In genomic region chr19:52786464-52787354, GRCh38 we compare ENCODE assay signal across 8 cellular contexts. TPM values are rescaled to one million over a fixed set of nuclear protein-coding genes. Genes with fewer than 3 reads are reported as not detected.
DNase-seq lines count a peak whose midpoint lies in the region; ATAC-seq and TF ChIP-seq lines count a peak whose summit lies in the region.
"Not testable (repeated sequence)": the region's sequence is repeated elsewhere in the genome, so short reads cannot be mapped to it uniquely, and the experiment has no call there.

ZNF600 (minus strand) TSS chr19:52786791; CDS start chr19:52778888, 7,903 bp downstream.

- H4K20me1 ChIP-seq in KMS-11 (ENCODE audit: insufficient read depth): not testable (repeated sequence)

- not testable (repeated sequence) for H3K9me3 Mint-ChIP-seq in nephron; stimulated activated effector memory CD8-positive, alpha-beta T cell treated with anti-CD3 and anti-CD28 coated beads, Interleukin-12 subunit alpha, Interleukin-12 subunit beta, amount 100 ng/mL, for 72 hours

- peak within 1 kb of the TSS; percentile 90 to 96 (median 92) for H3K4me3 Mint-ChIP-seq in nephron
- peak within 1 kb of the TSS; percentile 77 for H3K4me3 Mint-ChIP-seq in stimulated activated effector memory CD8-positive, alpha-beta T cell treated with anti-CD3 and anti-CD28 coated beads, Interleukin-12 subunit alpha, Interleukin-12 subunit beta, amount 100 ng/mL, for 72 hours

- peak within 1 kb of the TSS; percentile 37; the same call in 1 of the 2 replicates for H3K9ac ChIP-seq in KMS-11

- H3K4me1 ChIP-seq in KMS-11 (ENCODE audit: low read depth, poor library complexity, severe bottlenecking); foreskin keratinocyte: not testable (repeated sequence)

- not testable (repeated sequence) for H3K36me3 ChIP-seq in KMS-11 (ENCODE audit: insufficient read depth)

- 0 out of 2 replicates have a peak within 1 kb of the TSS, but pooled peaks have one; percentile 33 for H3K4me2 ChIP-seq in KMS-11

- not testable (repeated sequence) for H3K4me3 ChIP-seq in KMS-11 (IDR thresholded peaks at IDR 0.05; ENCODE audit: insufficient read depth, low read depth, low read length)

- ATAC-seq in GM21723 (IDR thresholded peaks at IDR 0.05; ENCODE audit: unreplicated experiment) (peak; percentile 93), SK-N-SH treated with all-trans-retinoic acid at 6 μM for 48 hours (peak; percentile 99), foreskin keratinocyte (peak; percentile 97)
- peak; percentile 99 for ATAC-seq in stimulated activated effector memory CD8-positive, alpha-beta T cell treated with anti-CD3 and anti-CD28 coated beads, Interleukin-12 subunit alpha, Interleukin-12 subunit beta, amount 100 ng/mL, for 72 hours

- not testable (repeated sequence) for H3K79me2 ChIP-seq in KMS-11 (ENCODE audit: insufficient read depth, low read depth)

- H3K36me3 Mint-ChIP-seq in nephron (ENCODE audit: low read depth): not testable (repeated sequence)
- H3K36me3 Mint-ChIP-seq in stimulated activated effector memory CD8-positive, alpha-beta T cell treated with anti-CD3 and anti-CD28 coated beads, Interleukin-12 subunit alpha, Interleukin-12 subunit beta, amount 100 ng/mL, for 72 hours: peaks cover 38% of the 10 kb centered on the region

- peak within 1 kb of the TSS in 2 of 3 experiments; percentile 28 to 82 for H3K27ac Mint-ChIP-seq in nephron
- peak within 1 kb of the TSS; percentile 64 for H3K27ac Mint-ChIP-seq in stimulated activated effector memory CD8-positive, alpha-beta T cell treated with anti-CD3 and anti-CD28 coated beads, Interleukin-12 subunit alpha, Interleukin-12 subunit beta, amount 100 ng/mL, for 72 hours

- DNase-seq in DMS79 treated with DMSO at 0.1 percent for 48 hours (lab: John Stamatoyannopoulos, UW) (peak; percentile 67), foreskin keratinocyte (peak; percentile 59 to 79)
- DNase-seq in activated naive CD4-positive, alpha-beta T cell (lab: John Stamatoyannopoulos, UW): peak in 3 of 4 experiments; percentile 31 to 53 (median 31)
- DNase-seq in stimulated activated effector memory CD8-positive, alpha-beta T cell treated with anti-CD3 and anti-CD28 coated beads, Interleukin-12 subunit alpha, Interleukin-12 subunit beta, amount 100 ng/mL, for 72 hours (ENCODE audit: low spot score in 2 of 2): peak; percentile 77 to 82

- H3K4me1 Mint-ChIP-seq in nephron: peaks cover 16% of the 10 kb centered on the region
- peaks cover 50% of the 10 kb centered on the region for H3K4me1 Mint-ChIP-seq in stimulated activated effector memory CD8-positive, alpha-beta T cell treated with anti-CD3 and anti-CD28 coated beads, Interleukin-12 subunit alpha, Interleukin-12 subunit beta, amount 100 ng/mL, for 72 hours

- TF ChIP-seq CTCF in KMS-11 (conservative IDR thresholded peaks at IDR 0.05; ENCODE audit: low read depth, low read length): not testable (repeated sequence)
- TF ChIP-seq CTCF in foreskin keratinocyte (conservative IDR thresholded peaks at IDR 0.05): peak; percentile 28
- peak in 2 of 3 experiments; percentile 9 to 13 for TF ChIP-seq CTCF in nephron (IDR thresholded peaks at IDR 0.05; ENCODE audit: unreplicated experiment in 3 of 3)

- H2AFZ ChIP-seq in KMS-11 (ENCODE audit: low read depth): peak within 1 kb of the TSS; percentile 79

- peaks cover 40% of the 10 kb centered on the region for H3K27me3 Mint-ChIP-seq in nephron (ENCODE audit: low read depth)

- not testable (repeated sequence) for H3K27me3 ChIP-seq in KMS-11 (ENCODE audit: insufficient read depth, low read depth); foreskin keratinocyte

- not testable (repeated sequence) for H3K27ac ChIP-seq in KMS-11, foreskin keratinocyte

RNA-seq across cellular contexts. Expression of gene ZNF600, which starts in this region (rescaled TPM):
- total RNA-seq in foreskin keratinocyte: 6.1 and 11.1 TPM in 2 replicates
- polyA plus RNA-seq in foreskin keratinocyte: 2.3 and 4.6 TPM in 2 replicates
